Comparison of ENCODE assay signal across 9 cellular contexts in genomic region chr5:170522211-170523128, GRCh38. TPM values are rescaled to one million over a fixed set of nuclear protein-coding genes. Genes with fewer than 3 reads are reported as not detected.
DNase-seq lines count a peak whose midpoint lies in the region; ATAC-seq and TF ChIP-seq lines count a peak whose summit lies in the region.
"Had no signal": no experiment of that assay in that cellular context is flagged by ENCODE, and none has a peak within 500 bp of the region (broad histone marks: within the 10 kb centered on the region; RNA-seq: fewer than 3 reads in every experiment).

No MANE protein-coding gene starts in this region.

- peaks cover 10% of the 10 kb centered on the region for H3K4me1 ChIP-seq in HEK293 (ENCODE audit: control insufficient read depth, insufficient read depth, low read length)

- no peaks in the 10 kb centered on the region for H3K9me3 Mint-ChIP-seq in activated T-helper 17 cell treated with anti-CD3 and anti-CD28 coated beads, Interleukin-2, amount 50 U/mL, for 72 hours
- H3K9me3 Mint-ChIP-seq in activated CD4-positive, alpha-beta T cell treated with anti-CD3 and anti-CD28 coated beads, Interleukin-2, amount 10 ng/mL, durations not matched to agents 7 days and 5 days: no peaks in the 10 kb centered on the region

- peak; percentile 96 for DNase-seq in NCI-H69 (lab: John Stamatoyannopoulos, UW)
- DNase-seq in choroid plexus epithelial cell (ENCODE audit: low read depth): peak; percentile 20
- DNase-seq in sciatic nerve (ENCODE audit: low spot score): no peak
- no peak for DNase-seq in NCI-H1930 (lab: John Stamatoyannopoulos, UW)
- DNase-seq in activated CD4-positive, alpha-beta T cell treated with anti-CD3 and anti-CD28 coated beads, Interleukin-2, amount 10 ng/mL, durations not matched to agents 7 days and 5 days: no peak
- DNase-seq: NCI-H82, ovary had no signal

- H3K9me3 ChIP-seq in HEK293 (ENCODE audit: control insufficient read depth, insufficient read depth, low read depth, low read length): no peaks in the 10 kb centered on the region
- H3K9me3 ChIP-seq: ovary had no signal

- intact Hi-C loops in sciatic nerve (cut with DNase I): no loop called here

- H3K27ac Mint-ChIP-seq in activated T-helper 17 cell treated with anti-CD3 and anti-CD28 coated beads, Interleukin-2, amount 50 U/mL, for 72 hours: no peak overlapping the region
- no peak overlapping the region for H3K27ac Mint-ChIP-seq in activated CD4-positive, alpha-beta T cell treated with anti-CD3 and anti-CD28 coated beads, Interleukin-2, amount 10 ng/mL, durations not matched to agents 7 days and 5 days

- POLR2A ChIA-PET in HEK293 (lab: Yijun Ruan, JAX): no interaction called here
- POLR2A ChIA-PET in activated CD4-positive, alpha-beta T cell treated with anti-CD3 and anti-CD28 coated beads, Interleukin-2, amount 10 ng/mL, durations not matched to agents 7 days and 5 days (lab: Charles Lee): no interaction called here

- H3K27me3 Mint-ChIP-seq in activated T-helper 17 cell treated with anti-CD3 and anti-CD28 coated beads, Interleukin-2, amount 50 U/mL, for 72 hours: peaks cover 15% of the 10 kb centered on the region
- peaks cover 2% of the 10 kb centered on the region for H3K27me3 Mint-ChIP-seq in activated CD4-positive, alpha-beta T cell treated with anti-CD3 and anti-CD28 coated beads, Interleukin-2, amount 10 ng/mL, durations not matched to agents 7 days and 5 days

- no peak overlapping the region for H3K4me3 ChIP-seq in HEK293 (ENCODE audit: low read depth, low read length)
- no peak overlapping the region for H3K4me3 ChIP-seq in choroid plexus epithelial cell (ENCODE audit: low read depth, low read length)
- H3K4me3 ChIP-seq: ovary had no signal

- ATAC-seq in sciatic nerve: peak; percentile 54
- ATAC-seq in activated T-helper 17 cell treated with anti-CD3 and anti-CD28 coated beads, Interleukin-2, amount 50 U/mL, for 72 hours (replicated peaks): no peak

- CTCF ChIA-PET in HEK293 (lab: Yijun Ruan, JAX): interaction anchor here (1.7 kb wide), 1 partner anchor 81 kb away, joined by 4 read pairs; no protein-coding TSS in a partner anchor
- CTCF ChIA-PET in activated CD4-positive, alpha-beta T cell treated with anti-CD3 and anti-CD28 coated beads, Interleukin-2, amount 10 ng/mL, durations not matched to agents 7 days and 5 days (lab: Charles Lee): no interaction called here

- H3K27ac ChIP-seq in HEK293 (ENCODE audit: extremely low read depth, low read depth, low read length): no peak overlapping the region
- H3K27ac ChIP-seq: ovary had no signal

- no peak overlapping the region for H3K4me3 Mint-ChIP-seq in activated T-helper 17 cell treated with anti-CD3 and anti-CD28 coated beads, Interleukin-2, amount 50 U/mL, for 72 hours
- no peak overlapping the region for H3K4me3 Mint-ChIP-seq in activated CD4-positive, alpha-beta T cell treated with anti-CD3 and anti-CD28 coated beads, Interleukin-2, amount 10 ng/mL, durations not matched to agents 7 days and 5 days

- H3K36me3 ChIP-seq in HEK293 (ENCODE audit: control insufficient read depth in 2 of 2, insufficient read depth in 1 of 2, low read length in 2 of 2): no peaks in the 10 kb centered on the region
- H3K36me3 ChIP-seq: ovary had no signal

- TF ChIP-seq CTCF in HEK293 (tag by site-specific recombination; IDR thresholded peaks at IDR 0.05) (no peak), choroid plexus epithelial cell (conservative IDR thresholded peaks at IDR 0.05; ENCODE audit: low read depth, low read length) (no peak)

- H3K36me3 Mint-ChIP-seq in activated T-helper 17 cell treated with anti-CD3 and anti-CD28 coated beads, Interleukin-2, amount 50 U/mL, for 72 hours (ENCODE audit: low read depth): no peaks in the 10 kb centered on the region
- no peaks in the 10 kb centered on the region for H3K36me3 Mint-ChIP-seq in activated CD4-positive, alpha-beta T cell treated with anti-CD3 and anti-CD28 coated beads, Interleukin-2, amount 10 ng/mL, durations not matched to agents 7 days and 5 days (ENCODE audit: low read depth)

- H3K4me1 Mint-ChIP-seq in activated T-helper 17 cell treated with anti-CD3 and anti-CD28 coated beads, Interleukin-2, amount 50 U/mL, for 72 hours: no peaks in the 10 kb centered on the region
- H3K4me1 Mint-ChIP-seq in activated CD4-positive, alpha-beta T cell treated with anti-CD3 and anti-CD28 coated beads, Interleukin-2, amount 10 ng/mL, durations not matched to agents 7 days and 5 days: no peaks in the 10 kb centered on the region

TF ChIP-seq in HEK293, 187 proteins besides CTCF, POLR2A, EP300 and RAD21:
- 0 out of 2 replicates have a peak, but pooled peaks have one; percentile 15 for TF ChIP-seq SCRT2 (tag by site-specific recombination; IDR thresholded peaks at IDR 0.05)
- TF ChIP-seq, protein P1, sequence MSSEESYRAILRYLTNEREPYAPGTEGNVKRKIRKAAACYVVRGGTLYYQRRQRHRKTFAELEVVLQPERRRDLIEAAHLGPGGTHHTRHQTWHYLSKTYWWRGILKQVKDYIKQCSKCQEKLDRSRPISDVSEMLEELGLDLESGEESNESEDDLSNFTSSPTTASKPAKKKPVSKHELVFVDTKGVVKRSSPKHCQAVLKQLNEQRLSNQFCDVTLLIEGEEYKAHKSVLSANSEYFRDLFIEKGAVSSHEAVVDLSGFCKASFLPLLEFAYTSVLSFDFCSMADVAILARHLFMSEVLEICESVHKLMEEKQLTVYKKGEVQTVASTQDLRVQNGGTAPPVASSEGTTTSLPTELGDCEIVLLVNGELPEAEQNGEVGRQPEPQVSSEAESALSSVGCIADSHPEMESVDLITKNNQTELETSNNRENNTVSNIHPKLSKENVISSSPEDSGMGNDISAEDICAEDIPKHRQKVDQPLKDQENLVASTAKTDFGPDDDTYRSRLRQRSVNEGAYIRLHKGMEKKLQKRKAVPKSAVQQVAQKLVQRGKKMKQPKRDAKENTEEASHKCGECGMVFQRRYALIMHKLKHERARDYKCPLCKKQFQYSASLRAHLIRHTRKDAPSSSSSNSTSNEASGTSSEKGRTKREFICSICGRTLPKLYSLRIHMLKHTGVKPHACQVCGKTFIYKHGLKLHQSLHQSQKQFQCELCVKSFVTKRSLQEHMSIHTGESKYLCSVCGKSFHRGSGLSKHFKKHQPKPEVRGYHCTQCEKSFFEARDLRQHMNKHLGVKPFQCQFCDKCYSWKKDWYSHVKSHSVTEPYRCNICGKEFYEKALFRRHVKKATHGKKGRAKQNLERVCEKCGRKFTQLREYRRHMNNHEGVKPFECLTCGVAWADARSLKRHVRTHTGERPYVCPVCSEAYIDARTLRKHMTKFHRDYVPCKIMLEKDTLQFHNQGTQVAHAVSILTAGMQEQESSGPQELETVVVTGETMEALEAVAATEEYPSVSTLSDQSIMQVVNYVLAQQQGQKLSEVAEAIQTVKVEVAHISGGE (tag by site-specific recombination; conservative IDR thresholded peaks at IDR 0.05; ENCODE audit: low read depth): no peak
- TF ChIP-seq ZBTB44 (tag by site-specific recombination; IDR thresholded peaks at IDR 0.05): peak; percentile 45; the same call in 1 of the 2 replicates
- TF ChIP-seq ZIC2 (tag by site-specific recombination; IDR thresholded peaks at IDR 0.05): peak; percentile 75
- TF ChIP-seq ZNF423 (tag by site-specific recombination; IDR thresholded peaks at IDR 0.05): 0 out of 2 replicates have a peak, but pooled peaks have one; percentile 36
- no peak for TF ChIP-seq ZNF280D (tag by site-specific recombination; IDR thresholded peaks at IDR 0.05)
- TF ChIP-seq GLIS1 (tag by site-specific recombination; IDR thresholded peaks at IDR 0.05): peak; percentile 99

RNA-seq across cellular contexts. Expression of gene KCNIP1, which starts 18.6 kb away (rescaled TPM):
- 2.1 TPM for total RNA-seq in sciatic nerve
- not detected for total RNA-seq in activated T-helper 17 cell treated with anti-CD3 and anti-CD28 coated beads, Interleukin-2, amount 50 U/mL, for 72 hours
- total RNA-seq in activated CD4-positive, alpha-beta T cell treated with anti-CD3 and anti-CD28 coated beads, Interleukin-2, amount 10 ng/mL, durations not matched to agents 7 days and 5 days: not detected

Comparison
In these comparisons a context has a peak if more than half of its experiments do, and no peak if none do; other contexts are left out.
1. DNase-seq: peak in NCI-H69 (single experiment) and choroid plexus epithelial cell (single experiment); none in sciatic nerve (single experiment), NCI-H1930 (0 of 2) and activated CD4-positive, alpha-beta T cell treated with anti-CD3 and anti-CD28 coated beads, Interleukin-2, amount 10 ng/mL, durations not matched to agents 7 days and 5 days (single experiment).